Comparison of ENCODE assay signal across 20 cellular contexts in the genomic region with DNA sequence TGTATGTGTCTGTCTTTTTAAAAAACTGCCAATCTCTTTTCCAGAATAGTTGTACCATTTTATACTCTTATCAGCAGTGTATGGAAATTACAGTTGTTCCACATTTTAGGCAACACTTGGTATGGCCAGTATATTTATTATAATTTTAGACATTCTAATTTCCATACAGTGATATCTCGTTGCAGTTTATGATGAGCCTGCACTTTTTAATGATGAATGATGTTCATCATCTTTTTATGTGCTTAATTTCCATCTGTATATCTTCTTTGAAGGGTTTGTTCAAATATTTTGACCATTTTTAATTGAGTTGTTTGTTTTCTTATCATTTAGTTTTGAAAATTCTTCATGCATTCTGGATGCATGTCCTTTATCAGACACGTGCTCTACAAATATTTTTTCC. TPM values are rescaled to one million over a fixed set of nuclear protein-coding genes. Genes with fewer than 3 reads are reported as not detected.
DNase-seq lines count a peak whose midpoint lies in the region; ATAC-seq, FAIRE-seq and TF ChIP-seq lines count a peak whose summit lies in the region.
"Had no signal": no experiment of that assay in that cellular context is flagged by ENCODE, and none has a peak within 500 bp of the region (broad histone marks: within the 10 kb centered on the region; RNA-seq: fewer than 3 reads in every experiment).

No MANE protein-coding gene starts in this region.

- no peak overlapping the region for H4K91ac ChIP-seq in IMR-90 (ENCODE audit: insufficient read depth, low read depth, low read length)

- no peaks in the 10 kb centered on the region for H3K4me1 ChIP-seq in HepG2 (ENCODE audit: insufficient read depth, low read length)
- H3K4me1 ChIP-seq in right lobe of liver: no peaks in the 10 kb centered on the region
- H3K4me1 ChIP-seq in IMR-90 (ENCODE audit: control insufficient read depth, insufficient read depth, low read length): no peaks in the 10 kb centered on the region
- H3K4me1 ChIP-seq: BLaER1 treated with 17β-estradiol and CSF1 and Interleukin-3, amounts not matched to agents 10 nM and 100 nM; Caco-2 had no signal

- TF ChIP-seq POLR2A in HepG2 (IDR thresholded peaks at IDR 0.05; ENCODE audit: insufficient read depth in 1 of 2, low read depth in 2 of 2, low read length in 2 of 2) (no peak), right lobe of liver (IDR thresholded peaks at IDR 0.05) (no peak), IMR-90 (IDR thresholded peaks at IDR 0.05; ENCODE audit: low read depth, low read length) (no peak)

- no peak overlapping the region for H2BK20ac ChIP-seq in IMR-90 (ENCODE audit: low read depth, low read length)

- intact Hi-C loops in HepG2 (cut with micrococcal nuclease; ENCODE audit: unreplicated experiment): no loop called here
- intact Hi-C loops in right lobe of liver (cut with DNase I): no loop called here
- intact Hi-C loops in IMR-90 (cut with micrococcal nuclease): no loop called here

- TF ChIP-seq CTCF in HepG2 (CRISPR knock-in tag; IDR thresholded peaks at IDR 0.05) (no peak), right lobe of liver (IDR thresholded peaks at IDR 0.05) (no peak), IMR-90 (conservative IDR thresholded peaks at IDR 0.05; ENCODE audit: low read depth, low read length) (no peak)

- POLR2A ChIA-PET in HepG2 (lab: Yijun Ruan, JAX): no interaction called here
- POLR2A ChIA-PET in IMR-90 (lab: Charles Lee; ENCODE audit: unreplicated experiment): no interaction called here

- H3K56ac ChIP-seq in IMR-90 (ENCODE audit: extremely low read depth, insufficient read depth, low read length): no peak overlapping the region

- no peak for ATAC-seq in HepG2
- ATAC-seq in right lobe of liver: no peak
- no peak for ATAC-seq in IMR-90 (ENCODE audit: low read depth)
- ATAC-seq: CD8-positive, alpha-beta T cell had no signal

- no peak overlapping the region for H2AK9ac ChIP-seq in IMR-90 (replicated peaks; ENCODE audit: low read depth, low read length, poor library complexity)

- no peak overlapping the region for H4K5ac ChIP-seq in IMR-90 (ENCODE audit: low read depth, low read length)

- H4K8ac ChIP-seq in IMR-90 (ENCODE audit: low read depth in 2 of 2, low read length in 2 of 2): no peak overlapping the region

- no peak for FAIRE-seq in HepG2 (lab: Jason Lieb, UNC)
- FAIRE-seq: A204.1, D721Med, G401.6, GM12891, GM19239 had no signal

- H2BK15ac ChIP-seq in IMR-90 (ENCODE audit: low read depth, low read length): no peak overlapping the region

- H3K27ac ChIP-seq in HepG2 (ENCODE audit: extremely low read length, insufficient read depth, low read length): no peak overlapping the region
- H3K27ac ChIP-seq in right lobe of liver: no peak overlapping the region
- no peak overlapping the region for H3K27ac ChIP-seq in IMR-90 (ENCODE audit: insufficient read depth, low read length)
- H3K27ac ChIP-seq: BLaER1 treated with 17β-estradiol and CSF1 and Interleukin-3, amounts not matched to agents 10 nM and 100 nM; C4-2B had no signal

- no peak overlapping the region for H3K4me2 ChIP-seq in HepG2 (ENCODE audit: low read depth, low read length)
- H3K4me2 ChIP-seq in IMR-90 (ENCODE audit: low read depth, low read length): no peak overlapping the region
- H3K4me2 ChIP-seq: BLaER1 treated with 17β-estradiol and CSF1 and Interleukin-3, amounts not matched to agents 10 nM and 100 nM had no signal

- CTCF ChIA-PET in HepG2 (lab: Yijun Ruan, JAX; ENCODE audit: low intra/inter-chr PET ratio, low total read pairs): no interaction called here
- CTCF ChIA-PET in IMR-90 (lab: Yijun Ruan, JAX): no interaction called here

- H3K9me3 ChIP-seq in HepG2 (ENCODE audit: low read length) (no peaks in the 10 kb centered on the region), right lobe of liver (no peaks in the 10 kb centered on the region), IMR-90 (ENCODE audit: control insufficient read depth, insufficient read depth, low read length) (no peaks in the 10 kb centered on the region)
- H3K9me3 ChIP-seq: Caco-2 had no signal

- H3K4me3 ChIP-seq in HepG2 (replicated peaks in 1 of 3; ENCODE audit: insufficient read depth in 1 of 3, low read depth in 2 of 3, low read length in 3 of 3) (no peak overlapping the region), right lobe of liver (no peak overlapping the region), IMR-90 (ENCODE audit: insufficient read depth, low read depth, low read length) (no peak overlapping the region)
- H3K4me3 ChIP-seq: BLaER1 treated with 17β-estradiol and CSF1 and Interleukin-3, amounts not matched to agents 10 nM and 100 nM had no signal

- TF ChIP-seq EP300 in HepG2 (IDR thresholded peaks at IDR 0.05; ENCODE audit: low read depth in 2 of 2, low read length in 2 of 2) (no peak), HepG2 (CRISPR knock-in tag; IDR thresholded peaks at IDR 0.05; ENCODE audit: borderline replicate concordance) (no peak)

- no peaks in the 10 kb centered on the region for H4K20me1 ChIP-seq in HepG2 (ENCODE audit: insufficient read depth, low read length)
- no peaks in the 10 kb centered on the region for H4K20me1 ChIP-seq in IMR-90 (ENCODE audit: insufficient read depth, low read length)
- H4K20me1 ChIP-seq: BLaER1 treated with 17β-estradiol and CSF1 and Interleukin-3, amounts not matched to agents 10 nM and 100 nM had no signal

- H3K23ac ChIP-seq in IMR-90 (ENCODE audit: low read depth, low read length): no peak overlapping the region

- no peak overlapping the region for H2AK5ac ChIP-seq in IMR-90 (ENCODE audit: low read depth, low read length)

- dilution Hi-C loops in IMR-90 (cut with HindIII; ENCODE audit: low sequenced_read_pairs, unreplicated experiment): no loop called here

- H3K36me3 ChIP-seq in HepG2 (replicated peaks in 1 of 2; ENCODE audit: control insufficient read depth in 1 of 2, insufficient read depth in 2 of 2, low read length in 2 of 2) (no peaks in the 10 kb centered on the region), right lobe of liver (no peaks in the 10 kb centered on the region), IMR-90 (ENCODE audit: control insufficient read depth, insufficient read depth, low read length) (no peaks in the 10 kb centered on the region)
- H3K36me3 ChIP-seq: BLaER1 treated with 17β-estradiol and CSF1 and Interleukin-3, amounts not matched to agents 10 nM and 100 nM had no signal

- WGBS in HepG2 (ENCODE audit: low lambda C conversion rate): 1% methylated on average over 2 of the region's 2 CpGs
- 51% methylated on average over 2 of the region's 2 CpGs for WGBS in right lobe of liver (ENCODE audit: insufficient coverage, low coverage, low lambda C conversion rate, missing lambda C conversion rate)
- no CpG with 5 or more reads among the region's 2 CpGs for WGBS in IMR-90 (ENCODE audit: extremely low coverage in 2 of 2, insufficient read length in 1 of 2), 2 experiments

- H3K9ac ChIP-seq in HepG2 (ENCODE audit: insufficient read depth, low read depth, low read length) (no peak overlapping the region), IMR-90 (ENCODE audit: low read depth, low read length) (no peak overlapping the region)
- H3K9ac ChIP-seq: BLaER1 treated with 17β-estradiol and CSF1 and Interleukin-3, amounts not matched to agents 10 nM and 100 nM had no signal

- no peaks in the 10 kb centered on the region for H3K79me2 ChIP-seq in HepG2 (ENCODE audit: insufficient read depth, low read length)

- H2AFZ ChIP-seq in HepG2 (ENCODE audit: low read length): no peak overlapping the region
- no peak overlapping the region for H2AFZ ChIP-seq in IMR-90 (replicated peaks; ENCODE audit: low read length, poor library complexity)

- in situ Hi-C loops in HepG2 (cut with HindIII; ENCODE audit: extremely low pct_ligation_motif_present, low pct_unique_long_range_greater_than_20kb): no loop called here
- in situ Hi-C loops in IMR-90 (cut with MboI; ENCODE audit: low sequenced_read_pairs): no loop called here

- H3K9me1 ChIP-seq in IMR-90 (ENCODE audit: insufficient read depth, low read length): no peaks in the 10 kb centered on the region

- H3K18ac ChIP-seq in IMR-90 (ENCODE audit: low read depth, low read length): no peak overlapping the region

- H3K4ac ChIP-seq in IMR-90 (ENCODE audit: low read depth, low read length): no peak overlapping the region

- H3K14ac ChIP-seq in IMR-90 (replicated peaks; ENCODE audit: low read depth, low read length): no peak overlapping the region

- no peak overlapping the region for H2BK120ac ChIP-seq in IMR-90 (ENCODE audit: low read depth, low read length)

- DNase-seq in HepG2 (ENCODE audit: low spot score) (no peak), right lobe of liver (no peak), IMR-90 (no peak), HPDE6-E6E7 (ENCODE audit: extremely low spot score) (no peak), NCI-H69 (lab: John Stamatoyannopoulos, UW) (no peak)
- DNase-seq: 8988T; AML-193; Caco-2; Calu3; CD4-positive, alpha-beta T cell; CD8-positive, alpha-beta T cell; DMS79 treated with DMSO at 0.1 percent for 48 hours; GF-D8 had no signal

- no TSS peak for BruUV-seq in HepG2 (replicated peaks; lab: Mats Ljungman, UMichigan)
- no TSS peak for BruUV-seq in IMR-90 (replicated peaks; lab: Mats Ljungman, UMichigan)

- H3K27me3 ChIP-seq in HepG2 (ENCODE audit: control insufficient read depth in 1 of 2, insufficient read depth in 2 of 2, low read length in 2 of 2) (no peaks in the 10 kb centered on the region), right lobe of liver (no peaks in the 10 kb centered on the region), IMR-90 (ENCODE audit: control insufficient read depth, insufficient read depth, low read length) (peaks cover 7% of the 10 kb centered on the region)
- H3K27me3 ChIP-seq: BLaER1 treated with 17β-estradiol and CSF1 and Interleukin-3, amounts not matched to agents 10 nM and 100 nM had no signal

- H3K79me1 ChIP-seq in IMR-90 (ENCODE audit: low read depth in 1 of 2, low read length in 2 of 2): no peaks in the 10 kb centered on the region

- TF ChIP-seq RAD21 in HepG2 (CRISPR knock-in tag; IDR thresholded peaks at IDR 0.05) (no peak), IMR-90 (IDR thresholded peaks at IDR 0.05; ENCODE audit: low read length) (no peak)

- no peak overlapping the region for H2BK5ac ChIP-seq in IMR-90 (ENCODE audit: low read depth, low read length, poor library complexity, severe bottlenecking)

RNA-seq across cellular contexts. Expression of gene UBE2E2, which starts 57.0 kb away (rescaled TPM):
- total RNA-seq in HepG2 (2016; rRNA removed; fragmentation: Illumina TruSeq; extraction: Trizol) (0.77 and 0.81 TPM in 2 replicates), right lobe of liver (10 to 100 TPM; 17.2 to 29.1 (median 18.1) TPM), IMR-90 (2012; rRNA removed) (18.6 and 18.9 TPM in 2 replicates)
- total RNA-seq in HepG2 (2016; cell fraction: cytosol; rRNA removed; fragmentation: Illumina TruSeq; extraction: Trizol; ENCODE audit: low read depth): 0.91 and 1.2 TPM in 2 replicates
- total RNA-seq in HepG2 (2016; cell fraction: insoluble cytoplasmic fraction; rRNA removed; fragmentation: Illumina TruSeq; extraction: Trizol): 0.73 and 2.1 TPM in 2 replicates
- 1.3 and 2.3 TPM in 2 replicates for total RNA-seq in HepG2 (2016; cell fraction: membrane; rRNA removed; fragmentation: Illumina TruSeq; extraction: Trizol)
- 0.72 and 1.4 TPM in 2 replicates for total RNA-seq in HepG2 (2016; cell fraction: nucleus; rRNA removed; fragmentation: Illumina TruSeq; extraction: Trizol)
- polyA plus RNA-seq in HepG2 (2011; rRNA removed) (1.5 and 1.6 TPM in 2 replicates), IMR-90 (2012; rRNA removed) (32.7 and 35.2 TPM in 2 replicates)
- polyA plus RNA-seq in HepG2 (2011; cell fraction: cytosol; rRNA removed): 1.4 and 2.9 TPM in 2 replicates
- polyA plus RNA-seq in HepG2 (2011; cell fraction: nucleus; rRNA removed): 1.6 and 2.5 TPM in 2 replicates
- 1.2 and 1.6 TPM in 2 replicates for polyA plus RNA-seq in HepG2 (2012)
- 0.42 and 0.97 TPM in 2 replicates for polyA plus RNA-seq in HepG2 (2016; cell fraction: cytosol; fragmentation: Illumina TruSeq; extraction: Trizol; ENCODE audit: low read depth)
- 0.75 and 1.1 TPM in 2 replicates for polyA plus RNA-seq in HepG2 (2016; cell fraction: insoluble cytoplasmic fraction; fragmentation: Illumina TruSeq; extraction: Trizol; ENCODE audit: low read depth)
- polyA plus RNA-seq in HepG2 (2016; cell fraction: membrane; fragmentation: Illumina TruSeq; extraction: Trizol; ENCODE audit: low read depth): 1.2 and 1.8 TPM in 2 replicates
- polyA plus RNA-seq in HepG2 (2016; cell fraction: nucleus; fragmentation: Illumina TruSeq; extraction: Trizol; ENCODE audit: insufficient read depth, low read depth): 0.52 and 1.6 TPM in 2 replicates
- polyA minus RNA-seq in HepG2 (2011; rRNA and poly(A)+ RNA removed; ENCODE audit: low replicate concordance): 0.90 and 11.7 TPM in 2 replicates
- 0.70 and 2.5 TPM in 2 replicates for polyA minus RNA-seq in HepG2 (2011; cell fraction: cytosol; rRNA and poly(A)+ RNA removed)
- polyA minus RNA-seq in HepG2 (2011; cell fraction: nucleus; rRNA and poly(A)+ RNA removed): 2.2 and 6.5 TPM in 2 replicates
- 21.6 and 35.3 TPM in 2 replicates for polyA plus RNA-seq in IMR-90 (2012; cell fraction: cytosol; rRNA removed)
- 7.7 and 18.3 TPM in 2 replicates for polyA plus RNA-seq in IMR-90 (2012; cell fraction: nucleus; rRNA removed; ENCODE audit: low replicate concordance)
